Comparison of ENCODE assay signal across 8 cellular contexts in the genomic region with DNA sequence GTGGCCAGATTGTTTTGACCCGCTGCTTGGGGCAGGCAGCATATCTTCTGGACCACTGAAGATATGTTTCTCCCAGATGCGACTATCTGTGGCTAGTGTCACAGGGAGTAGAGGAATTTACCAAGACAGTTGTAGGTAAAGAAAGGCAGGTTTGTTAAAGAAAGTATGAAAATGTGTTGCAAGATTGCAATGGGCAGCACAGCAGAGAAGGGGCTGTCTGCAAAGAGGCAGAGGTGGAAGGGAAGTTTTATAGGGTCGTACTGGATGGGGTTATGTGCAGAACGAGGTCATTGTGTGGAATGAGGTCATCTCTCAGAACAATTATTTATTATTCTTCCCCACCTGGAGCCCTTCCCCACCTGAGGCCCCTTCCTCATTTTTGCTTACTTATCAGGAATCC.
"Had no signal": no experiment of that assay in that cellular context is flagged by ENCODE, and none has a peak within 500 bp of the region (broad histone marks: within the 10 kb centered on the region; RNA-seq: fewer than 3 reads in every experiment).

No MANE protein-coding gene starts in this region.

- DNase-seq: GDM1, GF-D8 had no signal

- ATAC-seq: GM12878 had no signal

- FAIRE-seq: G401.6, GM12878, GM12891, GM12892, GM18507, GM19239 had no signal

- H3K4me3 ChIP-seq: GM12878 had no signal
